In the genomic region with DNA sequence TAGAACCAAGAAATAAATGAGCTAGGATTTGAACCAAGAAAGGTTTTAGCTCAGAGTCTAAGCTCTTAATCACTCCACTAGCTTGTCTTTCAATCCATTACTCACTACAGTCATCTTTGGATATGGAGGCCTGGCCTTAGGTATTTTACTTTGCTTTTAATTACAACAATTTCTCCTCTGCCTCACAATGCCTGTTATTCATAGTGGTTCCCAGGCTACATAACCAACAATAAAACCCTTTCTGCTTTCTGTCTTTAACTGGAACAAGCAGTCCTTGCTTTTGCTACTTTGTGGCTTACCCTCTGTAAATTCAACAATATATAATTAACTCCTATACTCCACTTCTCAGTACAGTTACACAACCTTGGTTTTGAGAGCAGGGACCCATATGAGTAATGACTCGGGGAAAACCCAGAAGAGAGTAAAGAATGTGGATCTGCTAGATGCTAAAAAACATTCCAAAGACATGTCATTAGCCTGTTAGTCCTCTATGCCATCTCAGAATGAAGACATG, we compare ENCODE assay signal across 8 cellular contexts.
DNase-seq lines count a peak whose midpoint lies in the region; ATAC-seq lines count a peak whose summit lies in the region.

No MANE protein-coding gene starts in this region.

- intact Hi-C loops in Right ventricle myocardium superior (cut with DNase I): no loop called here
- intact Hi-C loops in activated T-helper 1 cell treated with anti-CD3 and anti-CD28 coated beads, Interleukin-12 subunit alpha, Interleukin-12 subunit beta, Interleukin-2, Interleukin-4 antibody, amounts not matched to agents 30 ng/mL and 10 ng/mL and 1 ng/mL, durations not matched to agents 14 hours and 24 hours and 36 hours (cut with micrococcal nuclease): loop anchor here (1.0 to 5.0 kb wide), 8 partner anchors 11 to 634 kb away; a partner anchor contains a TSS

- ATAC-seq in GM18867 (IDR thresholded peaks at IDR 0.05; ENCODE audit: unreplicated experiment) (peak; percentile 71), HG02840 (IDR thresholded peaks at IDR 0.05; ENCODE audit: low FRiP score, unreplicated experiment) (peak; percentile 96), Right ventricle myocardium superior (ENCODE audit: poor library complexity) (no peak), GM21528 (IDR thresholded peaks at IDR 0.05; ENCODE audit: low FRiP score, unreplicated experiment) (no peak)

- peaks cover 21% of the 10 kb centered on the region for H3K27me3 Mint-ChIP-seq in activated T-helper 1 cell treated with anti-CD3 and anti-CD28 coated beads, Interleukin-12 subunit alpha, Interleukin-12 subunit beta, Interleukin-2, Interleukin-4 antibody, amounts not matched to agents 30 ng/mL and 10 ng/mL and 1 ng/mL, durations not matched to agents 14 hours and 24 hours and 36 hours (ENCODE audit: insufficient read depth)

- DNase-seq in SK-MEL-5 (ENCODE audit: low read depth, low spot score) (peak; percentile 93), kidney glomerular epithelial cell (lab: John Stamatoyannopoulos, UW) (peak; percentile 90), Right ventricle myocardium superior (no peak), NCI-H345 treated with DMSO at 0.1 percent for 48 hours (lab: John Stamatoyannopoulos, UW; ENCODE audit: unreplicated experiment) (no peak)
- no peak for DNase-seq in activated T-helper 1 cell treated with anti-CD3 and anti-CD28 coated beads, Interleukin-12 subunit alpha, Interleukin-12 subunit beta, Interleukin-2, Interleukin-4 antibody, amounts not matched to agents 30 ng/mL and 10 ng/mL and 1 ng/mL, durations not matched to agents 14 hours and 24 hours and 36 hours (ENCODE audit: low spot score)

- in situ Hi-C loops in SK-MEL-5 (cut with HindIII; ENCODE audit: low pct_unique_long_range_greater_than_20kb, low sequenced_read_pairs): no loop called here

- no peaks in the 10 kb centered on the region for H3K9me3 Mint-ChIP-seq in activated T-helper 1 cell treated with anti-CD3 and anti-CD28 coated beads, Interleukin-12 subunit alpha, Interleukin-12 subunit beta, Interleukin-2, Interleukin-4 antibody, amounts not matched to agents 30 ng/mL and 10 ng/mL and 1 ng/mL, durations not matched to agents 14 hours and 24 hours and 36 hours

- peaks cover 21% of the 10 kb centered on the region for H3K4me1 Mint-ChIP-seq in activated T-helper 1 cell treated with anti-CD3 and anti-CD28 coated beads, Interleukin-12 subunit alpha, Interleukin-12 subunit beta, Interleukin-2, Interleukin-4 antibody, amounts not matched to agents 30 ng/mL and 10 ng/mL and 1 ng/mL, durations not matched to agents 14 hours and 24 hours and 36 hours (ENCODE audit: low read depth)

- H3K4me3 Mint-ChIP-seq in activated T-helper 1 cell treated with anti-CD3 and anti-CD28 coated beads, Interleukin-12 subunit alpha, Interleukin-12 subunit beta, Interleukin-2, Interleukin-4 antibody, amounts not matched to agents 30 ng/mL and 10 ng/mL and 1 ng/mL, durations not matched to agents 14 hours and 24 hours and 36 hours: no peak overlapping the region

- H3K36me3 Mint-ChIP-seq in activated T-helper 1 cell treated with anti-CD3 and anti-CD28 coated beads, Interleukin-12 subunit alpha, Interleukin-12 subunit beta, Interleukin-2, Interleukin-4 antibody, amounts not matched to agents 30 ng/mL and 10 ng/mL and 1 ng/mL, durations not matched to agents 14 hours and 24 hours and 36 hours (ENCODE audit: low read depth): peaks cover 11% of the 10 kb centered on the region

- H3K27ac Mint-ChIP-seq in activated T-helper 1 cell treated with anti-CD3 and anti-CD28 coated beads, Interleukin-12 subunit alpha, Interleukin-12 subunit beta, Interleukin-2, Interleukin-4 antibody, amounts not matched to agents 30 ng/mL and 10 ng/mL and 1 ng/mL, durations not matched to agents 14 hours and 24 hours and 36 hours: no peak overlapping the region

Comparison
In these comparisons a context has a peak if more than half of its experiments do, and no peak if none do; other contexts are left out.
1. ATAC-seq: peak in GM18867 (single experiment) and HG02840 (single experiment); none in Right ventricle myocardium superior (single experiment) and GM21528 (single experiment).
2. DNase-seq: peak in SK-MEL-5 (single experiment) and kidney glomerular epithelial cell (single experiment); none in Right ventricle myocardium superior (single experiment), NCI-H345 treated with DMSO at 0.1 percent for 48 hours (single experiment) and activated T-helper 1 cell treated with anti-CD3 and anti-CD28 coated beads, Interleukin-12 subunit alpha, Interleukin-12 subunit beta, Interleukin-2, Interleukin-4 antibody, amounts not matched to agents 30 ng/mL and 10 ng/mL and 1 ng/mL, durations not matched to agents 14 hours and 24 hours and 36 hours (single experiment).